ENCODE assay signal across 1 cellular context in the genomic region with DNA sequence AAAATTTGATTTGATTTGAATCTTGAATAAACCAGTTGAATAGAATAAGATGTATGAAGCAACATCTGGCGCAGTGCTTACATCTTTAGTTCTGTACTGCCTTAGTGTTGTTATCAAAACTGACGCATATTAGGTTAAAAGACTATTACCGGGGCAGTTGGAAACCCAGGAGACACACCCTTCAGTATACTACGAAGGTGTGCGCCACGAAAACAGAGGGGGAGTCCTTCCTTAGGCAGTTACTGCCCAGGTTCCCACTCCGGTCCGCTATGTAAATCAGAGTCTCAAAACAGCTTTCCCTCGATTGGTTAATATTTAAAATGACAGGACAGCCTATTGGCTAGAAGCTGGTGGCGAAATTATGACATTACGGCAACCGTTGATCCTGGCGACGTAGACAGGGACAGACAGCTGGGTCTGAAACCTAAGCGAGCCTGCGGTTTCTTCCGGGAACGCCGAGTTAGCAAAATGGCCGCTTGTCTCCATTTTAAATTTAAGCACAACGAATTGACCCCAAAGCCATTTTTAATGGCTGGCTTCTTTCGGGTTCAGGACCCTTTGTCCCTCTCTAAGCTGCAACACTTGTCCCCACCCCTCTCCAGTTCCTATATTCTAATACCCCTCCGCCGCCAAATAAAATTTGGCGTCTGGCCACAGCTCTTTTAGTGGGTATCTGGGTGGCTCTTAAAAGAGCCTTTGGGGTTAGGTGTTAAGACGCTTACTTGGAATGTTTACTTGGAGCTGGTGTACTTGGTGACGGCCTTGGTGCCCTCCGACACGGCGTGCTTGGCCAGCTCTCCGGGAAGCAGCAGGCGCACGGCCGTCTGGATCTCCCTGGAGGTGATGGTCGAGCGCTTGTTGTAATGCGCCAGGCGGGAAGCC.
A peak's percentile ranks its signal among the peaks of the same experiment; 100 is the strongest.
TF ChIP-seq lines count a peak whose summit lies in the region.

No MANE protein-coding gene starts in this region.

TF ChIP-seq in GM12878, 131 proteins besides CTCF, POLR2A, EP300 and RAD21 (continued from another document and continues in another):
- no peak for TF ChIP-seq BCL3 (IDR thresholded peaks at IDR 0.05; ENCODE audit: borderline replicate concordance, insufficient read depth, low read depth, low read length, poor library complexity, severe bottlenecking)
- TF ChIP-seq TCF12 (IDR thresholded peaks at IDR 0.05; ENCODE audit: low read depth, low read length), result peak; percentile 81
- TF ChIP-seq, protein P1, sequence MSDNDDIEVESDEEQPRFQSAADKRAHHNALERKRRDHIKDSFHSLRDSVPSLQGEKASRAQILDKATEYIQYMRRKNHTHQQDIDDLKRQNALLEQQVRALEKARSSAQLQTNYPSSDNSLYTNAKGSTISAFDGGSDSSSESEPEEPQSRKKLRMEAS (IDR thresholded peaks at IDR 0.05; ENCODE audit: low read depth, low read length), result peak; percentile 54; the same call in 1 of the 2 replicates
- no peak for TF ChIP-seq EGR1 (IDR thresholded peaks at IDR 0.05; ENCODE audit: borderline replicate concordance in 1 of 2, low read depth in 2 of 2, low read length in 2 of 2)
- TF ChIP-seq, protein P2, sequence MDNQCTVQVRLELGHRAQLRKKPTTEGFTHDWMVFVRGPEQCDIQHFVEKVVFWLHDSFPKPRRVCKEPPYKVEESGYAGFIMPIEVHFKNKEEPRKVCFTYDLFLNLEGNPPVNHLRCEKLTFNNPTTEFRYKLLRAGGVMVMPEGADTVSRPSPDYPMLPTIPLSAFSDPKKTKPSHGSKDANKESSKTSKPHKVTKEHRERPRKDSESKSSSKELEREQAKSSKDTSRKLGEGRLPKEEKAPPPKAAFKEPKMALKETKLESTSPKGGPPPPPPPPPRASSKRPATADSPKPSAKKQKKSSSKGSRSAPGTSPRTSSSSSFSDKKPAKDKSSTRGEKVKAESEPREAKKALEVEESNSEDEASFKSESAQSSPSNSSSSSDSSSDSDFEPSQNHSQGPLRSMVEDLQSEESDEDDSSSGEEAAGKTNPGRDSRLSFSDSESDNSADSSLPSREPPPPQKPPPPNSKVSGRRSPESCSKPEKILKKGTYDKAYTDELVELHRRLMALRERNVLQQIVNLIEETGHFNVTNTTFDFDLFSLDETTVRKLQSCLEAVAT (IDR thresholded peaks at IDR 0.05), result peak; percentile 97
- no peak; the same call in 1 of the 2 replicates for TF ChIP-seq STAT1 (conservative IDR thresholded peaks at IDR 0.05)
- peak; percentile 94 for TF ChIP-seq CBFB (IDR thresholded peaks at IDR 0.05; ENCODE audit: low read depth)
- peak; percentile 19 for TF ChIP-seq MEF2B (IDR thresholded peaks at IDR 0.05; ENCODE audit: partially characterized antibody, poor library complexity, severe bottlenecking)
- TF ChIP-seq SREBF1 (IDR thresholded peaks at IDR 0.05; ENCODE audit: low read length), result no peak
- TF ChIP-seq HDAC6 (IDR thresholded peaks at IDR 0.05; ENCODE audit: unreplicated experiment), result no peak
- TF ChIP-seq SRF (IDR thresholded peaks at IDR 0.05; ENCODE audit: low read depth in 2 of 2, low read length in 2 of 2), result no peak
- TF ChIP-seq MEF2A (IDR thresholded peaks at IDR 0.05; ENCODE audit: insufficient read depth, low read depth, low read length), result peak; percentile 60
- TF ChIP-seq IRF4 (IDR thresholded peaks at IDR 0.05; ENCODE audit: low read depth, low read length), result no peak
- peak; percentile 94 for TF ChIP-seq POLR2AphosphoS2 (IDR thresholded peaks at IDR 0.05; ENCODE audit: low read depth, low read length)
- TF ChIP-seq SMARCA5 (IDR thresholded peaks at IDR 0.05), result peak; percentile 96
- TF ChIP-seq HCFC1 (IDR thresholded peaks at IDR 0.05; ENCODE audit: low read length), result peak; percentile 41; the same call in 1 of the 2 replicates
- peak; percentile 98 for TF ChIP-seq BACH1 (IDR thresholded peaks at IDR 0.05; ENCODE audit: borderline replicate concordance)
- TF ChIP-seq ZNF592 (IDR thresholded peaks at IDR 0.05), result peak; percentile 33; the same call in 1 of the 2 replicates
- peak in 1 of 2 experiments; percentile 81; a peak in 1 of 4 replicates for TF ChIP-seq CEBPB (IDR thresholded peaks at IDR 0.05; ENCODE audit: borderline replicate concordance in 1 of 2, low read depth in 2 of 2, low read length in 2 of 2)
- TF ChIP-seq CHD1 (IDR thresholded peaks at IDR 0.05; ENCODE audit: low read depth, low read length), result peak; percentile 93
- peak; percentile 99 for TF ChIP-seq YY1 (IDR thresholded peaks at IDR 0.05; ENCODE audit: low read depth, low read length)
- TF ChIP-seq, protein P3, sequence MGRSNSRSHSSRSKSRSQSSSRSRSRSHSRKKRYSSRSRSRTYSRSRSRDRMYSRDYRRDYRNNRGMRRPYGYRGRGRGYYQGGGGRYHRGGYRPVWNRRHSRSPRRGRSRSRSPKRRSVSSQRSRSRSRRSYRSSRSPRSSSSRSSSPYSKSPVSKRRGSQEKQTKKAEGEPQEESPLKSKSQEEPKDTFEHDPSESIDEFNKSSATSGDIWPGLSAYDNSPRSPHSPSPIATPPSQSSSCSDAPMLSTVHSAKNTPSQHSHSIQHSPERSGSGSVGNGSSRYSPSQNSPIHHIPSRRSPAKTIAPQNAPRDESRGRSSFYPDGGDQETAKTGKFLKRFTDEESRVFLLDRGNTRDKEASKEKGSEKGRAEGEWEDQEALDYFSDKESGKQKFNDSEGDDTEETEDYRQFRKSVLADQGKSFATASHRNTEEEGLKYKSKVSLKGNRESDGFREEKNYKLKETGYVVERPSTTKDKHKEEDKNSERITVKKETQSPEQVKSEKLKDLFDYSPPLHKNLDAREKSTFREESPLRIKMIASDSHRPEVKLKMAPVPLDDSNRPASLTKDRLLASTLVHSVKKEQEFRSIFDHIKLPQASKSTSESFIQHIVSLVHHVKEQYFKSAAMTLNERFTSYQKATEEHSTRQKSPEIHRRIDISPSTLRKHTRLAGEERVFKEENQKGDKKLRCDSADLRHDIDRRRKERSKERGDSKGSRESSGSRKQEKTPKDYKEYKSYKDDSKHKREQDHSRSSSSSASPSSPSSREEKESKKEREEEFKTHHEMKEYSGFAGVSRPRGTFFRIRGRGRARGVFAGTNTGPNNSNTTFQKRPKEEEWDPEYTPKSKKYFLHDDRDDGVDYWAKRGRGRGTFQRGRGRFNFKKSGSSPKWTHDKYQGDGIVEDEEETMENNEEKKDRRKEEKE (IDR thresholded peaks at IDR 0.05), result no peak
- TF ChIP-seq, protein P4, sequence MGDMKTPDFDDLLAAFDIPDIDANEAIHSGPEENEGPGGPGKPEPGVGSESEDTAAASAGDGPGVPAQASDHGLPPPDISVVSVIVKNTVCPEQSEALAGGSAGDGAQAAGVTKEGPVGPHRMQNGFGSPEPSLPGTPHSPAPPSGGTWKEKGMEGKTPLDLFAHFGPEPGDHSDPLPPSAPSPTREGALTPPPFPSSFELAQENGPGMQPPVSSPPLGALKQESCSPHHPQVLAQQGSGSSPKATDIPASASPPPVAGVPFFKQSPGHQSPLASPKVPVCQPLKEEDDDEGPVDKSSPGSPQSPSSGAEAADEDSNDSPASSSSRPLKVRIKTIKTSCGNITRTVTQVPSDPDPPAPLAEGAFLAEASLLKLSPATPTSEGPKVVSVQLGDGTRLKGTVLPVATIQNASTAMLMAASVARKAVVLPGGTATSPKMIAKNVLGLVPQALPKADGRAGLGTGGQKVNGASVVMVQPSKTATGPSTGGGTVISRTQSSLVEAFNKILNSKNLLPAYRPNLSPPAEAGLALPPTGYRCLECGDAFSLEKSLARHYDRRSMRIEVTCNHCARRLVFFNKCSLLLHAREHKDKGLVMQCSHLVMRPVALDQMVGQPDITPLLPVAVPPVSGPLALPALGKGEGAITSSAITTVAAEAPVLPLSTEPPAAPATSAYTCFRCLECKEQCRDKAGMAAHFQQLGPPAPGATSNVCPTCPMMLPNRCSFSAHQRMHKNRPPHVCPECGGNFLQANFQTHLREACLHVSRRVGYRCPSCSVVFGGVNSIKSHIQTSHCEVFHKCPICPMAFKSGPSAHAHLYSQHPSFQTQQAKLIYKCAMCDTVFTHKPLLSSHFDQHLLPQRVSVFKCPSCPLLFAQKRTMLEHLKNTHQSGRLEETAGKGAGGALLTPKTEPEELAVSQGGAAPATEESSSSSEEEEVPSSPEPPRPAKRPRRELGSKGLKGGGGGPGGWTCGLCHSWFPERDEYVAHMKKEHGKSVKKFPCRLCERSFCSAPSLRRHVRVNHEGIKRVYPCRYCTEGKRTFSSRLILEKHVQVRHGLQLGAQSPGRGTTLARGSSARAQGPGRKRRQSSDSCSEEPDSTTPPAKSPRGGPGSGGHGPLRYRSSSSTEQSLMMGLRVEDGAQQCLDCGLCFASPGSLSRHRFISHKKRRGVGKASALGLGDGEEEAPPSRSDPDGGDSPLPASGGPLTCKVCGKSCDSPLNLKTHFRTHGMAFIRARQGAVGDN (IDR thresholded peaks at IDR 0.05), result peak; percentile 92
- TF ChIP-seq, protein P5, sequence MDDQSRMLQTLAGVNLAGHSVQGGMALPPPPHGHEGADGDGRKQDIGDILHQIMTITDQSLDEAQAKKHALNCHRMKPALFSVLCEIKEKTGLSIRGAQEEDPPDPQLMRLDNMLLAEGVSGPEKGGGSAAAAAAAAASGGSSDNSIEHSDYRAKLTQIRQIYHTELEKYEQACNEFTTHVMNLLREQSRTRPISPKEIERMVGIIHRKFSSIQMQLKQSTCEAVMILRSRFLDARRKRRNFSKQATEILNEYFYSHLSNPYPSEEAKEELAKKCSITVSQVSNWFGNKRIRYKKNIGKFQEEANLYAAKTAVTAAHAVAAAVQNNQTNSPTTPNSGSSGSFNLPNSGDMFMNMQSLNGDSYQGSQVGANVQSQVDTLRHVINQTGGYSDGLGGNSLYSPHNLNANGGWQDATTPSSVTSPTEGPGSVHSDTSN (IDR thresholded peaks at IDR 0.05; ENCODE audit: insufficient replicate concordance, low read depth, low read length), result peak; percentile 75
- TF ChIP-seq E2F8 (IDR thresholded peaks at IDR 0.05; ENCODE audit: low read depth, partially characterized antibody), result no peak
- TF ChIP-seq BMI1 (IDR thresholded peaks at IDR 0.05; ENCODE audit: borderline replicate concordance), result peak; percentile 73
- TF ChIP-seq EZH2 (IDR thresholded peaks at IDR 0.05; ENCODE audit: borderline replicate concordance, control insufficient read depth, low read depth, low read length), result no peak
- TF ChIP-seq WRNIP1 (IDR thresholded peaks at IDR 0.05; ENCODE audit: borderline replicate concordance, low read depth, low read length), result peak; percentile 88; the same call in 1 of the 2 replicates
- peak; percentile 56; the same call in 1 of the 2 replicates for TF ChIP-seq BCL11A (IDR thresholded peaks at IDR 0.05; ENCODE audit: low read depth, low read length)
- TF ChIP-seq HDGF (IDR thresholded peaks at IDR 0.05), result no peak
